ENCODE assay signal across 2 cellular contexts in the genomic region with DNA sequence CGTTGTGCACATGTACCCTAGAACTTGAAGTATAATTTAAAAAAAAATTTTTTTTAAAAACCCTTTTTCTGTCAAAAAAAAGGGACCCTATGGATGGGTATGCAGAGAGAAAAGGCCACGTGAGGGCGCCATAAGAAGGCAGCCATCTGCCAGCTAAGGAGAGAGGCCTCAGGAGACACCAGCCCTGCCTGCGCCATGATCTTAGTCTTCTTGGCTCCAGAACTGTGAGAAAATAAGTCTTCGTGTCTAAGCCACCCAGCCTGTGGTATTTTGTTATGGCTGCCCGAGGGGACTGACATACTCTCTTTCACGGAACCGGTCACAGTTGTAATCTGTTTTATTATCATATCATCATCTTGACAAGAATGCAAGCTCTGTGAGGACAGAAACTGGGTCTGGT.
TF ChIP-seq lines count a peak whose summit lies in the region.

No MANE protein-coding gene starts in this region.

TF ChIP-seq in GM23338, 12 proteins besides CTCF, POLR2A, EP300 and RAD21 (continued from another document):
- TF ChIP-seq, protein P1, sequence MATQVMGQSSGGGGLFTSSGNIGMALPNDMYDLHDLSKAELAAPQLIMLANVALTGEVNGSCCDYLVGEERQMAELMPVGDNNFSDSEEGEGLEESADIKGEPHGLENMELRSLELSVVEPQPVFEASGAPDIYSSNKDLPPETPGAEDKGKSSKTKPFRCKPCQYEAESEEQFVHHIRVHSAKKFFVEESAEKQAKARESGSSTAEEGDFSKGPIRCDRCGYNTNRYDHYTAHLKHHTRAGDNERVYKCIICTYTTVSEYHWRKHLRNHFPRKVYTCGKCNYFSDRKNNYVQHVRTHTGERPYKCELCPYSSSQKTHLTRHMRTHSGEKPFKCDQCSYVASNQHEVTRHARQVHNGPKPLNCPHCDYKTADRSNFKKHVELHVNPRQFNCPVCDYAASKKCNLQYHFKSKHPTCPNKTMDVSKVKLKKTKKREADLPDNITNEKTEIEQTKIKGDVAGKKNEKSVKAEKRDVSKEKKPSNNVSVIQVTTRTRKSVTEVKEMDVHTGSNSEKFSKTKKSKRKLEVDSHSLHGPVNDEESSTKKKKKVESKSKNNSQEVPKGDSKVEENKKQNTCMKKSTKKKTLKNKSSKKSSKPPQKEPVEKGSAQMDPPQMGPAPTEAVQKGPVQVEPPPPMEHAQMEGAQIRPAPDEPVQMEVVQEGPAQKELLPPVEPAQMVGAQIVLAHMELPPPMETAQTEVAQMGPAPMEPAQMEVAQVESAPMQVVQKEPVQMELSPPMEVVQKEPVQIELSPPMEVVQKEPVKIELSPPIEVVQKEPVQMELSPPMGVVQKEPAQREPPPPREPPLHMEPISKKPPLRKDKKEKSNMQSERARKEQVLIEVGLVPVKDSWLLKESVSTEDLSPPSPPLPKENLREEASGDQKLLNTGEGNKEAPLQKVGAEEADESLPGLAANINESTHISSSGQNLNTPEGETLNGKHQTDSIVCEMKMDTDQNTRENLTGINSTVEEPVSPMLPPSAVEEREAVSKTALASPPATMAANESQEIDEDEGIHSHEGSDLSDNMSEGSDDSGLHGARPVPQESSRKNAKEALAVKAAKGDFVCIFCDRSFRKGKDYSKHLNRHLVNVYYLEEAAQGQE (IDR thresholded peaks at IDR 0.05; ENCODE audit: unreplicated experiment): no peak
- TF ChIP-seq, protein P2, sequence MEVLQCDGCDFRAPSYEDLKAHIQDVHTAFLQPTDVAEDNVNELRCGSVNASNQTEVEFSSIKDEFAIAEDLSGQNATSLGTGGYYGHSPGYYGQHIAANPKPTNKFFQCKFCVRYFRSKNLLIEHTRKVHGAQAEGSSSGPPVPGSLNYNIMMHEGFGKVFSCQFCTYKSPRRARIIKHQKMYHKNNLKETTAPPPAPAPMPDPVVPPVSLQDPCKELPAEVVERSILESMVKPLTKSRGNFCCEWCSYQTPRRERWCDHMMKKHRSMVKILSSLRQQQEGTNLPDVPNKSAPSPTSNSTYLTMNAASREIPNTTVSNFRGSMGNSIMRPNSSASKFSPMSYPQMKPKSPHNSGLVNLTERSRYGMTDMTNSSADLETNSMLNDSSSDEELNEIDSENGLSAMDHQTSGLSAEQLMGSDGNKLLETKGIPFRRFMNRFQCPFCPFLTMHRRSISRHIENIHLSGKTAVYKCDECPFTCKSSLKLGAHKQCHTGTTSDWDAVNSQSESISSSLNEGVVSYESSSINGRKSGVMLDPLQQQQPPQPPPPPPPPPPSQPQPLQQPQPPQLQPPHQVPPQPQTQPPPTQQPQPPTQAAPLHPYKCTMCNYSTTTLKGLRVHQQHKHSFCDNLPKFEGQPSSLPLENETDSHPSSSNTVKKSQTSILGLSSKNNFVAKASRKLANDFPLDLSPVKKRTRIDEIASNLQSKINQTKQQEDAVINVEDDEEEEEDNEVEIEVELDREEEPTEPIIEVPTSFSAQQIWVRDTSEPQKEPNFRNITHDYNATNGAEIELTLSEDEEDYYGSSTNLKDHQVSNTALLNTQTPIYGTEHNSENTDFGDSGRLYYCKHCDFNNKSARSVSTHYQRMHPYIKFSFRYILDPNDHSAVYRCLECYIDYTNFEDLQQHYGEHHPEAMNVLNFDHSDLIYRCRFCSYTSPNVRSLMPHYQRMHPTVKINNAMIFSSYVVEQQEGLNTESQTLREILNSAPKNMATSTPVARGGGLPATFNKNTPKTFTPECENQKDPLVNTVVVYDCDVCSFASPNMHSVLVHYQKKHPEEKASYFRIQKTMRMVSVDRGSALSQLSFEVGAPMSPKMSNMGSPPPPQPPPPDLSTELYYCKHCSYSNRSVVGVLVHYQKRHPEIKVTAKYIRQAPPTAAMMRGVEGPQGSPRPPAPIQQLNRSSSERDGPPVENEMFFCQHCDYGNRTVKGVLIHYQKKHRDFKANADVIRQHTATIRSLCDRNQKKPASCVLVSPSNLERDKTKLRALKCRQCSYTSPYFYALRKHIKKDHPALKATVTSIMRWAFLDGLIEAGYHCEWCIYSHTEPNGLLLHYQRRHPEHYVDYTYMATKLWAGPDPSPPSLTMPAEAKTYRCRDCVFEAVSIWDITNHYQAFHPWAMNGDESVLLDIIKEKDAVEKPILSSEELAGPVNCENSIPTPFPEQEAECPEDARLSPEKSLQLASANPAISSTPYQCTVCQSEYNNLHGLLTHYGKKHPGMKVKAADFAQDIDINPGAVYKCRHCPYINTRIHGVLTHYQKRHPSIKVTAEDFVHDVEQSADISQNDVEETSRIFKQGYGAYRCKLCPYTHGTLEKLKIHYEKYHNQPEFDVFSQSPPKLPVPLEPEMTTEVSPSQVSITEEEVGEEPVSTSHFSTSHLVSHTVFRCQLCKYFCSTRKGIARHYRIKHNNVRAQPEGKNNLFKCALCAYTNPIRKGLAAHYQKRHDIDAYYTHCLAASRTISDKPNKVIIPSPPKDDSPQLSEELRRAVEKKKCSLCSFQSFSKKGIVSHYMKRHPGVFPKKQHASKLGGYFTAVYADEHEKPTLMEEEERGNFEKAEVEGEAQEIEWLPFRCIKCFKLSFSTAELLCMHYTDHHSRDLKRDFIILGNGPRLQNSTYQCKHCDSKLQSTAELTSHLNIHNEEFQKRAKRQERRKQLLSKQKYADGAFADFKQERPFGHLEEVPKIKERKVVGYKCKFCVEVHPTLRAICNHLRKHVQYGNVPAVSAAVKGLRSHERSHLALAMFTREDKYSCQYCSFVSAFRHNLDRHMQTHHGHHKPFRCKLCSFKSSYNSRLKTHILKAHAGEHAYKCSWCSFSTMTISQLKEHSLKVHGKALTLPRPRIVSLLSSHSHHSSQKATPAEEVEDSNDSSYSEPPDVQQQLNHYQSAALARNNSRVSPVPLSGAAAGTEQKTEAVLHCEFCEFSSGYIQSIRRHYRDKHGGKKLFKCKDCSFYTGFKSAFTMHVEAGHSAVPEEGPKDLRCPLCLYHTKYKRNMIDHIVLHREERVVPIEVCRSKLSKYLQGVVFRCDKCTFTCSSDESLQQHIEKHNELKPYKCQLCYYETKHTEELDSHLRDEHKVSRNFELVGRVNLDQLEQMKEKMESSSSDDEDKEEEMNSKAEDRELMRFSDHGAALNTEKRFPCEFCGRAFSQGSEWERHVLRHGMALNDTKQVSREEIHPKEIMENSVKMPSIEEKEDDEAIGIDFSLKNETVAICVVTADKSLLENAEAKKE (CRISPR knock-in tag; IDR thresholded peaks at IDR 0.05): no peak
- TF ChIP-seq JUNB (IDR thresholded peaks at IDR 0.05; ENCODE audit: unreplicated experiment) (no peak), NANOG (IDR thresholded peaks at IDR 0.05; ENCODE audit: borderline replicate concordance) (no peak), EZH2phosphoT487 (IDR thresholded peaks at IDR 0.05; ENCODE audit: unreplicated experiment) (no peak), EZH2 (IDR thresholded peaks at IDR 0.05; ENCODE audit: low read depth, unreplicated experiment) (no peak)
- TF ChIP-seq, protein P3, sequence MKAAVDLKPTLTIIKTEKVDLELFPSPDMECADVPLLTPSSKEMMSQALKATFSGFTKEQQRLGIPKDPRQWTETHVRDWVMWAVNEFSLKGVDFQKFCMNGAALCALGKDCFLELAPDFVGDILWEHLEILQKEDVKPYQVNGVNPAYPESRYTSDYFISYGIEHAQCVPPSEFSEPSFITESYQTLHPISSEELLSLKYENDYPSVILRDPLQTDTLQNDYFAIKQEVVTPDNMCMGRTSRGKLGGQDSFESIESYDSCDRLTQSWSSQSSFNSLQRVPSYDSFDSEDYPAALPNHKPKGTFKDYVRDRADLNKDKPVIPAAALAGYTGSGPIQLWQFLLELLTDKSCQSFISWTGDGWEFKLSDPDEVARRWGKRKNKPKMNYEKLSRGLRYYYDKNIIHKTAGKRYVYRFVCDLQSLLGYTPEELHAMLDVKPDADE (IDR thresholded peaks at IDR 0.05): no peak

TF ChIP-seq in SK-N-SH treated with all-trans-retinoic acid at 6 μM for 48 hours, 23 proteins besides CTCF, POLR2A, EP300 and RAD21 (continued from another document):
- TF ChIP-seq, protein P4, sequence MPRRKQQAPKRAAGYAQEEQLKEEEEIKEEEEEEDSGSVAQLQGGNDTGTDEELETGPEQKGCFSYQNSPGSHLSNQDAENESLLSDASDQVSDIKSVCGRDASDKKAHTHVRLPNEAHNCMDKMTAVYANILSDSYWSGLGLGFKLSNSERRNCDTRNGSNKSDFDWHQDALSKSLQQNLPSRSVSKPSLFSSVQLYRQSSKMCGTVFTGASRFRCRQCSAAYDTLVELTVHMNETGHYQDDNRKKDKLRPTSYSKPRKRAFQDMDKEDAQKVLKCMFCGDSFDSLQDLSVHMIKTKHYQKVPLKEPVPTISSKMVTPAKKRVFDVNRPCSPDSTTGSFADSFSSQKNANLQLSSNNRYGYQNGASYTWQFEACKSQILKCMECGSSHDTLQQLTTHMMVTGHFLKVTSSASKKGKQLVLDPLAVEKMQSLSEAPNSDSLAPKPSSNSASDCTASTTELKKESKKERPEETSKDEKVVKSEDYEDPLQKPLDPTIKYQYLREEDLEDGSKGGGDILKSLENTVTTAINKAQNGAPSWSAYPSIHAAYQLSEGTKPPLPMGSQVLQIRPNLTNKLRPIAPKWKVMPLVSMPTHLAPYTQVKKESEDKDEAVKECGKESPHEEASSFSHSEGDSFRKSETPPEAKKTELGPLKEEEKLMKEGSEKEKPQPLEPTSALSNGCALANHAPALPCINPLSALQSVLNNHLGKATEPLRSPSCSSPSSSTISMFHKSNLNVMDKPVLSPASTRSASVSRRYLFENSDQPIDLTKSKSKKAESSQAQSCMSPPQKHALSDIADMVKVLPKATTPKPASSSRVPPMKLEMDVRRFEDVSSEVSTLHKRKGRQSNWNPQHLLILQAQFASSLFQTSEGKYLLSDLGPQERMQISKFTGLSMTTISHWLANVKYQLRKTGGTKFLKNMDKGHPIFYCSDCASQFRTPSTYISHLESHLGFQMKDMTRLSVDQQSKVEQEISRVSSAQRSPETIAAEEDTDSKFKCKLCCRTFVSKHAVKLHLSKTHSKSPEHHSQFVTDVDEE (CRISPR knock-in tag; IDR thresholded peaks at IDR 0.05): no peak
- TF ChIP-seq, protein P5, sequence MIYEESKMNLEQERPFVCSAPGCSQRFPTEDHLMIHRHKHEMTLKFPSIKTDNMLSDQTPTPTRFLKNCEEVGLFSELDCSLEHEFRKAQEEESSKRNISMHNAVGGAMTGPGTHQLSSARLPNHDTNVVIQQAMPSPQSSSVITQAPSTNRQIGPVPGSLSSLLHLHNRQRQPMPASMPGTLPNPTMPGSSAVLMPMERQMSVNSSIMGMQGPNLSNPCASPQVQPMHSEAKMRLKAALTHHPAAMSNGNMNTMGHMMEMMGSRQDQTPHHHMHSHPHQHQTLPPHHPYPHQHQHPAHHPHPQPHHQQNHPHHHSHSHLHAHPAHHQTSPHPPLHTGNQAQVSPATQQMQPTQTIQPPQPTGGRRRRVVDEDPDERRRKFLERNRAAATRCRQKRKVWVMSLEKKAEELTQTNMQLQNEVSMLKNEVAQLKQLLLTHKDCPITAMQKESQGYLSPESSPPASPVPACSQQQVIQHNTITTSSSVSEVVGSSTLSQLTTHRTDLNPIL (CRISPR knock-in tag; IDR thresholded peaks at IDR 0.05; ENCODE audit: low read depth): no peak
- no peak for TF ChIP-seq ARNTL (CRISPR knock-in tag; IDR thresholded peaks at IDR 0.05; ENCODE audit: borderline replicate concordance, low read depth)
- TF ChIP-seq, protein P6, sequence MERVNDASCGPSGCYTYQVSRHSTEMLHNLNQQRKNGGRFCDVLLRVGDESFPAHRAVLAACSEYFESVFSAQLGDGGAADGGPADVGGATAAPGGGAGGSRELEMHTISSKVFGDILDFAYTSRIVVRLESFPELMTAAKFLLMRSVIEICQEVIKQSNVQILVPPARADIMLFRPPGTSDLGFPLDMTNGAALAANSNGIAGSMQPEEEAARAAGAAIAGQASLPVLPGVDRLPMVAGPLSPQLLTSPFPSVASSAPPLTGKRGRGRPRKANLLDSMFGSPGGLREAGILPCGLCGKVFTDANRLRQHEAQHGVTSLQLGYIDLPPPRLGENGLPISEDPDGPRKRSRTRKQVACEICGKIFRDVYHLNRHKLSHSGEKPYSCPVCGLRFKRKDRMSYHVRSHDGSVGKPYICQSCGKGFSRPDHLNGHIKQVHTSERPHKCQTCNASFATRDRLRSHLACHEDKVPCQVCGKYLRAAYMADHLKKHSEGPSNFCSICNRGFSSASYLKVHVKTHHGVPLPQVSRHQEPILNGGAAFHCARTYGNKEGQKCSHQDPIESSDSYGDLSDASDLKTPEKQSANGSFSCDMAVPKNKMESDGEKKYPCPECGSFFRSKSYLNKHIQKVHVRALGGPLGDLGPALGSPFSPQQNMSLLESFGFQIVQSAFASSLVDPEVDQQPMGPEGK (CRISPR knock-in tag; IDR thresholded peaks at IDR 0.05; ENCODE audit: borderline replicate concordance): no peak
